Comparison of ENCODE assay signal across 16 cellular contexts in the genomic region with DNA sequence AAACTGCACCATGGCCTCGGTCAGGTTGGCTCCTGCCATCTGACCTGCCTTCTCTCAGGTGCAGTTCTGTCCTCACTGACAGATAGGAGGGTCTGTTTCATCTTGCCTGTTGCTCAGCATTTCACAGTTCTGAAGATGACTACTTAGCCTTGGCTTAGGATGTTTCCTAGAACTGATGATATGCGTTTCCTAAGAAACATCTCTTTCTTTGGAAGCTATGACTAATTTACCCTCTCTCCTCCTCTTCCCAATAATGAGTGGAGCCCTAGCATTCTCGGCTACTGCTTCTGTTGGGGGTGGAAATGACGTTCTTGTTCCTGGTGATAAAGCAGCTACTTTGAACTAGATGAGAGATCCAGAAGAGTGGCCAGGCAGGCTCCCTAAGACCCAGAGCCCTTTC. TPM values are rescaled to one million over a fixed set of nuclear protein-coding genes. Genes with fewer than 3 reads are reported as not detected.
A peak's percentile ranks its signal among the peaks of the same experiment; 100 is the strongest.
DNase-seq lines count a peak whose midpoint lies in the region; ATAC-seq and TF ChIP-seq lines count a peak whose summit lies in the region.
"Had no signal": no experiment of that assay in that cellular context is flagged by ENCODE, and none has a peak within 500 bp of the region (broad histone marks: within the 10 kb centered on the region; RNA-seq: fewer than 3 reads in every experiment).

No MANE protein-coding gene starts in this region.

- TF ChIP-seq CTCF in AG09319 (IDR thresholded peaks at IDR 0.05; ENCODE audit: low read depth, low read length) = no peak
- TF ChIP-seq CTCF in dorsolateral prefrontal cortex (IDR thresholded peaks at IDR 0.05 in 54 of 56, conservative IDR thresholded peaks at IDR 0.05 in 2 of 56; ENCODE audit: low read depth in 1 of 56, partially characterized antibody in 56 of 56) = no peak
- TF ChIP-seq CTCF in neural crest cell (conservative IDR thresholded peaks at IDR 0.05) = no peak
- TF ChIP-seq CTCF in endothelial cell (IDR thresholded peaks at IDR 0.05; ENCODE audit: unreplicated experiment) = no peak

- intact Hi-C loops in dorsolateral prefrontal cortex (cut with DNase I) = loop anchor here in 1 of 2 donors (5.0 kb wide), 1 partner anchor 35 kb away; no protein-coding TSS in a partner anchor
- intact Hi-C loops in left colon (cut with DNase I, micrococcal nuclease) = loop anchor here in 1 of 2 donors (5.0 kb wide), 1 partner anchor 50 kb away; no protein-coding TSS in a partner anchor

- H3K27me3 ChIP-seq in dorsolateral prefrontal cortex = no peaks in the 10 kb centered on the region

- H3K9me3 Mint-ChIP-seq in neural crest cell (no peaks in the 10 kb centered on the region), endothelial cell (ENCODE audit: unreplicated experiment) (peaks cover 3% of the 10 kb centered on the region)
- H3K9me3 Mint-ChIP-seq: stimulated activated naive B cell treated with anti-CD40 and anti-IgM and Interleukin-4, amounts not matched to agents 10 μg/mL and 1 μg/mL and 100 μg/mL, for 72 hours had no signal

- peak overlapping the region; percentile 79 for H3K27ac Mint-ChIP-seq in neural crest cell (ENCODE audit: unreplicated experiment)
- H3K27ac Mint-ChIP-seq in endothelial cell (ENCODE audit: unreplicated experiment) = no peak overlapping the region
- H3K27ac Mint-ChIP-seq: stimulated activated naive B cell treated with anti-CD40 and anti-IgM and Interleukin-4, amounts not matched to agents 10 μg/mL and 1 μg/mL and 100 μg/mL, for 72 hours had no signal

- H3K4me1 Mint-ChIP-seq in neural crest cell = peaks cover 26% of the 10 kb centered on the region
- H3K4me1 Mint-ChIP-seq in endothelial cell (ENCODE audit: unreplicated experiment) = peaks cover 17% of the 10 kb centered on the region

- H3K4me3 Mint-ChIP-seq in neural crest cell = no peak overlapping the region
- H3K4me3 Mint-ChIP-seq in endothelial cell (ENCODE audit: unreplicated experiment) = no peak overlapping the region
- H3K4me3 Mint-ChIP-seq: stimulated activated naive B cell treated with anti-CD40 and anti-IgM and Interleukin-4, amounts not matched to agents 10 μg/mL and 1 μg/mL and 100 μg/mL, for 72 hours had no signal

- DNase-seq in AG09319 (ENCODE audit: extremely low read depth, low read depth) (peak; percentile 22), LHCN-M2 (ENCODE audit: low read depth) (peak; percentile 50), dorsolateral prefrontal cortex (no peak), neural crest cell (ENCODE audit: low read depth, low spot score) (no peak), NCI-H187 (lab: John Stamatoyannopoulos, UW) (no peak), endothelial cell (ENCODE audit: low spot score) (no peak), left colon (no peak)
- DNase-seq in stimulated activated CD8-positive, alpha-beta memory T cell treated with anti-CD3 and anti-CD28 coated beads, Interleukin-4, amount 100 ng/mL, for 48 hours = no peak
- DNase-seq: activated effector memory CD4-positive, alpha-beta T cell treated with anti-CD3 and anti-CD28 coated beads, Interleukin-2, amount 50 U/mL, for 16 hours; cortex of kidney; Kasumi-1; NCI-H2029 treated with DMSO at 0.1 percent for 48 hours; stimulated activated naive B cell treated with anti-CD40 and anti-IgM and Interleukin-4, amounts not matched to agents 10 μg/mL and 1 μg/mL and 100 μg/mL, for 72 hours had no signal

- H3K27me3 Mint-ChIP-seq in neural crest cell (ENCODE audit: low read depth) (peaks cover 7% of the 10 kb centered on the region), endothelial cell (ENCODE audit: unreplicated experiment) (peaks cover 13% of the 10 kb centered on the region)
- H3K27me3 Mint-ChIP-seq: stimulated activated naive B cell treated with anti-CD40 and anti-IgM and Interleukin-4, amounts not matched to agents 10 μg/mL and 1 μg/mL and 100 μg/mL, for 72 hours had no signal

- peak overlapping the region in 57 of 59 donors; percentile 38 to 92 (median 81) for H3K27ac ChIP-seq in dorsolateral prefrontal cortex

- ATAC-seq in left colon = no peak
- ATAC-seq: activated CD4-positive, CD25-positive, alpha-beta regulatory T cell treated with anti-CD3 and anti-CD28 coated beads, Interleukin-2, amount 50 U/mL, for 24 hours; stimulated activated naive B cell treated with anti-CD40 and anti-IgM and Interleukin-4, amounts not matched to agents 10 μg/mL and 1 μg/mL and 100 μg/mL, for 72 hours had no signal

- no peak overlapping the region for H3K4me3 ChIP-seq in dorsolateral prefrontal cortex
- H3K4me3 ChIP-seq: lung had no signal

- H3K36me3 Mint-ChIP-seq in neural crest cell (ENCODE audit: low read depth) = peaks cover 3% of the 10 kb centered on the region
- H3K36me3 Mint-ChIP-seq in endothelial cell (ENCODE audit: low read depth, unreplicated experiment) = peaks cover 8% of the 10 kb centered on the region

RNA-seq across cellular contexts. Expression of gene DUOX1, which starts 27.3 kb away (rescaled TPM):
- total RNA-seq in LHCN-M2 (2014; rRNA removed) (under 0.01 and 0.06 TPM in 2 replicates), dorsolateral prefrontal cortex (10 to 100 TPM in 2 of 120 experiments, 1 to 10 TPM in 82, under 1 TPM in 35, not detected in 1; 0.25 to 12.0 (median 1.8) TPM), neural crest cell (not detected in 2 replicates), endothelial cell (ENCODE audit: unreplicated experiment) (not detected), left colon (under 1 TPM; 0.56 to 0.85 TPM)
- polyA plus RNA-seq in LHCN-M2 (2012) = 0.64 TPM
- total RNA-seq: osteocyte had no signal

RNA-seq across cellular contexts. Expression of gene DUOXA1, which starts 27.4 kb away (rescaled TPM):
- total RNA-seq in LHCN-M2 (2014; rRNA removed) (not detected in 2 replicates), dorsolateral prefrontal cortex (1 to 10 TPM in 100 of 120 experiments, under 1 TPM in 15, not detected in 5; 0.23 to 7.3 (median 2.0) TPM), neural crest cell (not detected in 2 replicates), endothelial cell (ENCODE audit: unreplicated experiment) (1.9 TPM), left colon (1 to 10 TPM in 1 of 2 donors, under 1 TPM in 1; 0.67 to 1.6 TPM)
- polyA plus RNA-seq in LHCN-M2 (2012) = 0.11 TPM
- total RNA-seq: osteocyte had no signal

RNA-seq across cellular contexts. Expression of gene SHF, which starts 30.7 kb away (rescaled TPM):
- 8.8 and 14.2 TPM in 2 replicates for total RNA-seq in LHCN-M2 (2014; rRNA removed)
- polyA plus RNA-seq in LHCN-M2 (2012) = 10.1 TPM
- 10 to 100 TPM; 13.9 to 56.0 (median 31.7) TPM for total RNA-seq in dorsolateral prefrontal cortex
- 55.0 and 59.0 TPM in 2 replicates for total RNA-seq in neural crest cell
- total RNA-seq in endothelial cell (ENCODE audit: unreplicated experiment) = 23.0 TPM
- total RNA-seq in left colon = 1 to 10 TPM; 5.6 to 8.3 TPM

RNA-seq across cellular contexts. Expression of gene DUOXA2, which starts 42.9 kb away (rescaled TPM):
- not detected in 2 replicates for total RNA-seq in LHCN-M2 (2014; rRNA removed)
- not detected for polyA plus RNA-seq in LHCN-M2 (2012)
- not detected for total RNA-seq in dorsolateral prefrontal cortex
- not detected in 2 replicates for total RNA-seq in neural crest cell
- not detected for total RNA-seq in endothelial cell (ENCODE audit: unreplicated experiment)
- 1 to 10 TPM; 1.3 to 4.9 TPM for total RNA-seq in left colon
- total RNA-seq: osteocyte had no signal

RNA-seq across cellular contexts. Expression of gene DUOX2, which starts 43.1 kb away (rescaled TPM):
- total RNA-seq in LHCN-M2 (2014; rRNA removed) (not detected in 2 replicates), dorsolateral prefrontal cortex (1 to 10 TPM in 13 of 120 experiments, under 1 TPM in 90, not detected in 17; 0.07 to 3.1 (median 0.26) TPM), neural crest cell (0.02 TPM in 1 of 2 replicates, not detected in the other), endothelial cell (ENCODE audit: unreplicated experiment) (1.2 TPM), left colon (10 to 100 TPM in 1 of 2 donors, 1 to 10 TPM in 1; 3.9 to 30.4 TPM)
- polyA plus RNA-seq in LHCN-M2 (2012) = 0.01 TPM
- total RNA-seq: osteocyte had no signal

Comparison
In these comparisons a context has a peak if more than half of its experiments do, and no peak if none do; other contexts are left out.
1. DNase-seq: peak in AG09319 (single experiment) and LHCN-M2 (single experiment); none in dorsolateral prefrontal cortex (0 of 10), neural crest cell (single experiment), NCI-H187 (0 of 2), stimulated activated CD8-positive, alpha-beta memory T cell treated with anti-CD3 and anti-CD28 coated beads, Interleukin-4, amount 100 ng/mL, for 48 hours (single experiment), endothelial cell (single experiment) and left colon (0 of 2).